1 cellular context compared by ENCODE assay signal in genomic region chr4:6969826-6970800, GRCh38.
TF ChIP-seq lines count a peak whose summit lies in the region.

No MANE protein-coding gene starts in this region.

TF ChIP-seq in WTC11, 78 proteins besides CTCF, POLR2A, EP300 and RAD21 (continued from another document):
- TF ChIP-seq ARID4B (CRISPR knock-in tag; IDR thresholded peaks at IDR 0.05; ENCODE audit: borderline replicate concordance), result no peak
- no peak for TF ChIP-seq SMAD4 (CRISPR knock-in tag; IDR thresholded peaks at IDR 0.05)
- no peak for TF ChIP-seq NR2C2 (CRISPR knock-in tag; IDR thresholded peaks at IDR 0.05)
- TF ChIP-seq FOXP4 (CRISPR knock-in tag; IDR thresholded peaks at IDR 0.05), result no peak
- no peak for TF ChIP-seq ELF4 (CRISPR knock-in tag; IDR thresholded peaks at IDR 0.05; ENCODE audit: low read depth)
- no peak for TF ChIP-seq ZNF396 (CRISPR knock-in tag; IDR thresholded peaks at IDR 0.05; ENCODE audit: borderline replicate concordance)
- no peak for TF ChIP-seq PREB (CRISPR knock-in tag; IDR thresholded peaks at IDR 0.05; ENCODE audit: borderline replicate concordance)
- TF ChIP-seq CREB1 (CRISPR knock-in tag; IDR thresholded peaks at IDR 0.05), result no peak
- TF ChIP-seq HMGXB4 (CRISPR knock-in tag; IDR thresholded peaks at IDR 0.05), result no peak
